Comparison of ENCODE assay signal across 8 cellular contexts in the genomic region with DNA sequence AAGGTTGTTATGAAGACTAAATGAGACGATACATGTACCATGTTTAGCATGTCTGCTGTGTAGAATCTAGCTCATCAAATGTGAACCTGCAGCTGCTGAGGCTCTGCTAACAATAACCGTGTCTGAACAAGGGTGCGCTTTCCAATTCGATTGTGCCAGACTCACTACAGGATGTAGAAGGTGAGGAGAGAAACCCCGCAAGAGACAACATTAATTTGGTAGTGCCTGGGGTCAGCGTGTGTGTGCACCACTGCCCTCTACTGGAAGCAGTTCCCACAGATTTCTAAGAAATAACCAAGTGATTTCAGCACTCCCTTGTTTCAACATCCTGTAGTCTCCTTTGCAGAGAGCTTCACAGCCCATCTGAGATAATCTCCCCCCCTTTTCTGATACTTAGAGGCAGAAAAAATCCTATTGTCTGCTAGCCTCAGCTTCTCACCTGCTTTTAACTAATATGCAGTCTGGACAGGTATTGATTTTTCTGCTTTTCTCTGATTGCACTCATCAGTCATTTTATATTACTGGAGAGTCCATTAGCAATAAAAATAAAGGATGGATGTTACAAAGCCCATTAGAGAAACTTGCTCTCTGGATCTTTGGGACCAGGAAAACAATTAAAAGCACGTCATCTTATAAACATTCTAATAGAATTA.
DNase-seq lines count a peak whose midpoint lies in the region; ATAC-seq and TF ChIP-seq lines count a peak whose summit lies in the region.

No MANE protein-coding gene starts in this region.

- H3K27ac Mint-ChIP-seq in activated B cell treated with CpG ODN at 0.5 μM for 24 hours: peak overlapping the region; percentile 59

- no peak overlapping the region for H3K4me3 ChIP-seq in cardiac fibroblast (replicated peaks in 1 of 2; ENCODE audit: low read depth in 2 of 2, low read length in 2 of 2)

- peak; percentile 24 for DNase-seq in GF-D8 (lab: John Stamatoyannopoulos, UW)
- peak; percentile 60 for DNase-seq in NCI-H2171 treated with DMSO at 0.1 percent for 48 hours (lab: John Stamatoyannopoulos, UW)
- DNase-seq in activated B cell treated with CpG ODN at 0.5 μM for 24 hours: peak; percentile 47
- peak; percentile 70 to 73 for DNase-seq in cardiac fibroblast (ENCODE audit: low read depth in 2 of 2)
- peak; percentile 83 for DNase-seq in left kidney (ENCODE audit: low read depth, low spot score)
- DNase-seq in stimulated activated CD4-positive, alpha-beta T cell treated with anti-CD3 and anti-CD28 coated beads, TNF-alpha, amount 100 ng/mL, for 48 hours (ENCODE audit: low read depth in 3 of 3): peak; percentile 59 to 73 (median 59)
- DNase-seq in NCI-H1048 (lab: John Stamatoyannopoulos, UW): no peak

- H3K9me3 Mint-ChIP-seq in activated B cell treated with CpG ODN at 0.5 μM for 24 hours: no peaks in the 10 kb centered on the region

- POLR2A ChIA-PET in activated B cell treated with CpG ODN at 0.5 μM for 24 hours (lab: Charles Lee): interaction anchor here (0.7 to 1.9 kb wide), 13 partner anchors 18 to 437 kb away, joined by 3 to 24 read pairs (median 5); a partner anchor contains a TSS

- intact Hi-C loops in activated B cell treated with CpG ODN at 0.5 μM for 24 hours (cut with micrococcal nuclease): loop anchor here (1.0 to 5.0 kb wide), 14 partner anchors 10 to 573 kb away; a partner anchor contains a TSS

- CTCF ChIA-PET in activated B cell treated with CpG ODN at 0.5 μM for 24 hours (lab: Charles Lee): interaction anchor here (0.7 to 3.3 kb wide), 37 partner anchors 9 to 564 kb away, joined by 3 to 66 read pairs (median 6); a partner anchor contains a TSS

- peak overlapping the region; percentile 28 for H3K4me3 Mint-ChIP-seq in activated B cell treated with CpG ODN at 0.5 μM for 24 hours

- ATAC-seq in HG02642 (IDR thresholded peaks at IDR 0.05; ENCODE audit: poor library complexity, unreplicated experiment) (peak; percentile 79), activated B cell treated with CpG ODN at 0.5 μM for 24 hours (ENCODE audit: low read depth) (peak; percentile 53)

- TF ChIP-seq CTCF in activated B cell treated with CpG ODN at 0.5 μM for 24 hours (IDR thresholded peaks at IDR 0.05) (peak; percentile 67), cardiac fibroblast (IDR thresholded peaks at IDR 0.05; ENCODE audit: low read depth, low read length) (peak; percentile 75)

- peaks cover 45% of the 10 kb centered on the region for H3K4me1 Mint-ChIP-seq in activated B cell treated with CpG ODN at 0.5 μM for 24 hours

- H3K36me3 Mint-ChIP-seq in activated B cell treated with CpG ODN at 0.5 μM for 24 hours (ENCODE audit: low read depth): no peaks in the 10 kb centered on the region

- no peaks in the 10 kb centered on the region for H3K27me3 Mint-ChIP-seq in activated B cell treated with CpG ODN at 0.5 μM for 24 hours
